ENCODE assay signal across 1 cellular context in the genomic region with DNA sequence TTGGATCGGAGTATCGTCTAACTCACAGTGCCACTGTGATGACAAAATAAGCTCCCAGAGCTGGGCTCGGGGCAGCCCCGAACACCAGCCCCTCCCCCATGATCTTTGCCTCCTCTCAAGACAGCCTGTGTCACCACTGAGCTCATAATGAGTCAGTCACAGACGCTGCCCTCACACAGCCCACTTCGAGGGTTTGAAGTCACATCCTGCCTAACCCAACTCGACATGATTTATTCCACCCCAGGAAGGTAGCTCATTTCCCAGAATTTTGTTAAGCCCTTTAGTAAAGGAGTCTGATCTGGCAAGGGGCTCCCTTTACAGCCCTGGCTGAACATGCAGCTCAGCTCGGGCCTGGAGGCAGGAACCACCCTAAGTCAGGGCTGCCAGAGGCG.
A peak's percentile ranks its signal among the peaks of the same experiment; 100 is the strongest.
TF ChIP-seq lines count a peak whose summit lies in the region.

No MANE protein-coding gene starts in this region.

TF ChIP-seq in GM12878, 131 proteins besides CTCF, POLR2A, EP300 and RAD21 (continued from another document):
- no peak for TF ChIP-seq TAF1 (IDR thresholded peaks at IDR 0.05; ENCODE audit: borderline replicate concordance, low read depth, low read length)
- no peak for TF ChIP-seq FOXM1 (IDR thresholded peaks at IDR 0.05; ENCODE audit: low read depth, low read length)
- peak; percentile 58 for TF ChIP-seq JUNB (IDR thresholded peaks at IDR 0.05)
- TF ChIP-seq, protein P1, sequence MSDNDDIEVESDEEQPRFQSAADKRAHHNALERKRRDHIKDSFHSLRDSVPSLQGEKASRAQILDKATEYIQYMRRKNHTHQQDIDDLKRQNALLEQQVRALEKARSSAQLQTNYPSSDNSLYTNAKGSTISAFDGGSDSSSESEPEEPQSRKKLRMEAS (IDR thresholded peaks at IDR 0.05; ENCODE audit: low read depth, low read length): no peak
- TF ChIP-seq BACH1 (IDR thresholded peaks at IDR 0.05; ENCODE audit: borderline replicate concordance): no peak
TF ChIP-seq in GM12878: peak in this region for 21.
